Comparison of ENCODE assay signal across 16 cellular contexts in genomic region chr4:186020793-186021407, GRCh38. TPM values are rescaled to one million over a fixed set of nuclear protein-coding genes. Genes with fewer than 3 reads are reported as not detected.
DNase-seq lines count a peak whose midpoint lies in the region; ATAC-seq and TF ChIP-seq lines count a peak whose summit lies in the region.
"Had no signal": no experiment of that assay in that cellular context is flagged by ENCODE, and none has a peak within 500 bp of the region (broad histone marks: within the 10 kb centered on the region; RNA-seq: fewer than 3 reads in every experiment).

No MANE protein-coding gene starts in this region.

- H4K20me1 ChIP-seq in OCI-LY3 (ENCODE audit: insufficient read depth, low read length), result no peaks in the 10 kb centered on the region
- H4K20me1 ChIP-seq in smooth muscle cell (ENCODE audit: low read depth), result no peaks in the 10 kb centered on the region

- DNase-seq in brain microvascular endothelial cell (peak; percentile 55), right atrium auricular region (ENCODE audit: low spot score) (no peak), smooth muscle cell (lab: John Stamatoyannopoulos, UW; ENCODE audit: unreplicated experiment) (no peak)
- DNase-seq in stimulated activated CD4-positive, alpha-beta T cell treated with anti-CD3 and anti-CD28 coated beads, Interleukin-2, amount 100 ng/mL, for 24 hours, result no peak
- DNase-seq: activated CD4-positive, alpha-beta T cell treated with anti-CD3 and anti-CD28 coated beads, Interleukin-2, amount 50 U/mL, for 4 hours; activated gamma-delta T cell; CD8-positive, alpha-beta T cell; naive B cell; NCI-H1930; T-helper 17 cell had no signal

- H3K4me2 ChIP-seq in OCI-LY3 (ENCODE audit: low read length) (0 out of 2 replicates have a peak overlapping the region, but pooled peaks have one; percentile 43), smooth muscle cell (peak overlapping the region; percentile 82)

- H3K27me3 ChIP-seq in OCI-LY3 (ENCODE audit: low read depth, low read length), result no peaks in the 10 kb centered on the region
- H3K27me3 ChIP-seq in brain microvascular endothelial cell (replicated peaks), result no peaks in the 10 kb centered on the region
- H3K27me3 ChIP-seq in right atrium auricular region, result no peaks in the 10 kb centered on the region
- H3K27me3 ChIP-seq in smooth muscle cell (ENCODE audit: low read depth), result no peaks in the 10 kb centered on the region
- H3K27me3 ChIP-seq: ovary, SJCRH30, tibial nerve had no signal

- H3K36me3 ChIP-seq in OCI-LY3 (replicated peaks; ENCODE audit: low read depth, low read length) (no peaks in the 10 kb centered on the region), brain microvascular endothelial cell (replicated peaks) (no peaks in the 10 kb centered on the region), right atrium auricular region (no peaks in the 10 kb centered on the region), smooth muscle cell (ENCODE audit: low read depth) (no peaks in the 10 kb centered on the region)
- H3K36me3 ChIP-seq: ovary, SJCRH30, tibial nerve had no signal

- WGBS in smooth muscle cell (ENCODE audit: low lambda C conversion rate), result 61% methylated on average over 15 of the region's 15 CpGs

- ATAC-seq in GM18909 (IDR thresholded peaks at IDR 0.05; ENCODE audit: poor library complexity, unreplicated experiment) (no peak), GM19452 (IDR thresholded peaks at IDR 0.05; ENCODE audit: unreplicated experiment) (no peak)
- ATAC-seq: CD8-positive, alpha-beta T cell; T-helper 17 cell had no signal

- H3K27ac ChIP-seq in OCI-LY3 (ENCODE audit: low read length) (no peak overlapping the region), brain microvascular endothelial cell (peak overlapping the region; percentile 59), right atrium auricular region (peak overlapping the region; percentile 40 to 41), smooth muscle cell (ENCODE audit: low read depth) (no peak overlapping the region)
- H3K27ac ChIP-seq: ovary, SJCRH30 had no signal

- H3K4me1 ChIP-seq in OCI-LY3 (ENCODE audit: low read length), result no peaks in the 10 kb centered on the region
- H3K4me1 ChIP-seq in right atrium auricular region, result peaks cover 0 to 23% of the 10 kb centered on the region in 2 donors
- no peaks in the 10 kb centered on the region for H3K4me1 ChIP-seq in smooth muscle cell (ENCODE audit: low read depth)
- H3K4me1 ChIP-seq: SJCRH30 had no signal

- in situ Hi-C loops in brain microvascular endothelial cell (cut with HindIII; ENCODE audit: low pct_ligation_motif_present, low sequenced_read_pairs), result loop anchor here (25.0 kb wide), 1 partner anchor 359 kb away; no protein-coding TSS in a partner anchor

- H3K9ac ChIP-seq in OCI-LY3 (ENCODE audit: low read length) (no peak overlapping the region), smooth muscle cell (ENCODE audit: low read depth) (no peak overlapping the region)

- H3F3A ChIP-seq in smooth muscle cell (ENCODE audit: low read depth), result no peaks in the 10 kb centered on the region

- TF ChIP-seq CTCF in OCI-LY3 (IDR thresholded peaks at IDR 0.05; ENCODE audit: low read depth, low read length), result no peak
- TF ChIP-seq CTCF in brain microvascular endothelial cell (IDR thresholded peaks at IDR 0.05; ENCODE audit: low read depth, low read length, missing control alignments), result no peak
- no peak for TF ChIP-seq CTCF in right atrium auricular region (IDR thresholded peaks at IDR 0.05)
- TF ChIP-seq CTCF in smooth muscle cell (IDR thresholded peaks at IDR 0.05; ENCODE audit: borderline replicate concordance, insufficient read depth, poor library complexity, severe bottlenecking), result no peak

- no peaks in the 10 kb centered on the region for H3K9me3 ChIP-seq in OCI-LY3 (ENCODE audit: insufficient read depth, low read length)
- H3K9me3 ChIP-seq in right atrium auricular region, result no peaks in the 10 kb centered on the region
- no peaks in the 10 kb centered on the region for H3K9me3 ChIP-seq in smooth muscle cell (replicated peaks; ENCODE audit: low read depth)
- H3K9me3 ChIP-seq: ovary, SJCRH30, tibial nerve had no signal

- H3K4me3 ChIP-seq in OCI-LY3 (ENCODE audit: low read length), result no peak overlapping the region
- H3K4me3 ChIP-seq in brain microvascular endothelial cell (ENCODE audit: low read depth, low read length), result no peak overlapping the region
- H3K4me3 ChIP-seq in right atrium auricular region, result peak overlapping the region in 1 of 2 donors; percentile 37
- H3K4me3 ChIP-seq in smooth muscle cell, result peak overlapping the region; percentile 30
- H3K4me3 ChIP-seq: SJCRH30 had no signal

- H3K79me2 ChIP-seq in OCI-LY3 (ENCODE audit: low read length), result no peaks in the 10 kb centered on the region
- no peaks in the 10 kb centered on the region for H3K79me2 ChIP-seq in smooth muscle cell (ENCODE audit: low read depth)

- H2AFZ ChIP-seq in OCI-LY3 (ENCODE audit: low read depth, low read length) (0 out of 2 replicates have a peak overlapping the region, but pooled peaks have one; percentile 39), smooth muscle cell (ENCODE audit: low read depth) (peak overlapping the region; percentile 82)

RNA-seq across cellular contexts. Expression of gene TLR3, which starts 48.1 kb away (rescaled TPM):
- total RNA-seq in right atrium auricular region (1 to 10 TPM; 3.0 to 3.5 TPM), smooth muscle cell (0.40 and 2.0 TPM in 2 replicates)
- polyA plus RNA-seq in smooth muscle cell, result 1.0 and 1.3 TPM in 2 replicates
- total RNA-seq: SJCRH30 had no signal

Comparison
In these comparisons a context has a peak if more than half of its experiments do, and no peak if none do; other contexts are left out.
1. H3K27ac ChIP-seq: peak in brain microvascular endothelial cell (single experiment) and right atrium auricular region (2 of 2); none in OCI-LY3 (single experiment) and smooth muscle cell (single experiment).